Comparison of ENCODE assay signal across 19 cellular contexts in the genomic region with DNA sequence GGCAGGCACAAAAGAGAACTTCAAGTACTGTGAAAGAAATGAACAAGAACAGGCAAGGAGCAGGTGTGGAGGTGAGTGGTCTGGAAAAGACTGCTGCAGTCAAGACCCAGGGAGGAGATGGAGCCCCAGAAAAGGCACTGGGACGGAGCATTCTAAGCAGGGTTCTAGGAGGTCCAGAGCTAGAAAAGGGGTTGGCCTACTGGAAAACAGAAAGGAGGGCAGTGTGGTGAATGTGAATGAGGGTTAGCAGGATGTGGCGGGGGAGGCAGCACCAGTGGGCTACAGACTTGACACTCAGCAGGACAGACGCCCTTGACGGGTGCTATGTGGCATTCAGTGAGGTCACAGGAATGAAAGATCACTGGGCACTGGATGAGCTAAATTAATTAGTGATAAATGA.
DNase-seq lines count a peak whose midpoint lies in the region; ATAC-seq and TF ChIP-seq lines count a peak whose summit lies in the region.
"Had no signal": no experiment of that assay in that cellular context is flagged by ENCODE, and none has a peak within 500 bp of the region (broad histone marks: within the 10 kb centered on the region; RNA-seq: fewer than 3 reads in every experiment).

No MANE protein-coding gene starts in this region.

- H3K9ac ChIP-seq in adipocyte (ENCODE audit: low read length) (peak overlapping the region; percentile 88), smooth muscle cell (ENCODE audit: low read depth) (no peak overlapping the region)
- H3K9ac ChIP-seq: GM23248 had no signal

- peaks cover 7% of the 10 kb centered on the region for H3K27me3 Mint-ChIP-seq in activated naive CD4-positive, alpha-beta T cell treated with anti-CD3 and anti-CD28 coated beads, Interleukin-2, amount 50 U/mL, for 24 hours
- H3K27me3 Mint-ChIP-seq in CD4-positive, alpha-beta memory T cell, result peaks cover 13 to 15% of the 10 kb centered on the region in 2 donors

- peaks cover 63% of the 10 kb centered on the region for H4K20me1 ChIP-seq in smooth muscle cell (ENCODE audit: low read depth)

- peak overlapping the region; percentile 49 for H3K27ac ChIP-seq in mesodermal cell (ENCODE audit: low read depth, low read length, severe bottlenecking)
- H3K27ac ChIP-seq in smooth muscle cell (ENCODE audit: low read depth), result peak overlapping the region; percentile 55
- no peak overlapping the region for H3K27ac ChIP-seq in CD4-positive, alpha-beta memory T cell (ENCODE audit: low read depth, low read length)
- H3K27ac ChIP-seq: 22Rv1 had no signal

- H3K9me3 Mint-ChIP-seq in activated naive CD4-positive, alpha-beta T cell treated with anti-CD3 and anti-CD28 coated beads, Interleukin-2, amount 50 U/mL, for 24 hours, result no peaks in the 10 kb centered on the region
- H3K9me3 Mint-ChIP-seq in activated naive CD4-positive, alpha-beta T cell treated with anti-CD3 and anti-CD28 coated beads, Interleukin-2, amount 50 U/mL, for 72 hours, result no peaks in the 10 kb centered on the region
- H3K9me3 Mint-ChIP-seq in CD4-positive, alpha-beta memory T cell, result no peaks in the 10 kb centered on the region
- H3K9me3 Mint-ChIP-seq: CD8-positive, alpha-beta memory T cell had no signal

- H3K36me3 ChIP-seq in adipocyte (ENCODE audit: control insufficient read depth, insufficient read depth, low read length, severe bottlenecking) (peaks cover 42% of the 10 kb centered on the region), mesodermal cell (ENCODE audit: control insufficient read depth, insufficient read depth, low read length) (peaks cover 60% of the 10 kb centered on the region), smooth muscle cell (ENCODE audit: low read depth) (peaks cover 2% of the 10 kb centered on the region)
- no peaks in the 10 kb centered on the region for H3K36me3 ChIP-seq in CD4-positive, alpha-beta memory T cell (ENCODE audit: insufficient read depth, low read length)

- WGBS in mesodermal cell (ENCODE audit: insufficient coverage in 2 of 2), 2 experiments, result 83 to 91% methylated on average over 2 to 4 of the region's 4 CpGs
- WGBS in smooth muscle cell (ENCODE audit: low lambda C conversion rate), result 91% methylated on average over 4 of the region's 4 CpGs

- H3K4me3 ChIP-seq in adipocyte (ENCODE audit: low read length) (no peak overlapping the region), mesodermal cell (ENCODE audit: extremely low read depth, insufficient read depth, low read length, poor library complexity, severe bottlenecking) (no peak overlapping the region), smooth muscle cell (no peak overlapping the region)
- no peak overlapping the region for H3K4me3 ChIP-seq in CD4-positive, alpha-beta memory T cell (ENCODE audit: low read length in 2 of 2)
- H3K4me3 ChIP-seq: GM12878, GM23248 had no signal

- H3K27ac Mint-ChIP-seq in activated naive CD4-positive, alpha-beta T cell treated with anti-CD3 and anti-CD28 coated beads, Interleukin-2, amount 50 U/mL, for 24 hours, result peak overlapping the region; percentile 52
- no peak overlapping the region for H3K27ac Mint-ChIP-seq in activated naive CD4-positive, alpha-beta T cell treated with anti-CD3 and anti-CD28 coated beads, Interleukin-2, amount 50 U/mL, for 72 hours
- H3K27ac Mint-ChIP-seq in CD4-positive, alpha-beta memory T cell, result no peak overlapping the region

- ATAC-seq in activated naive CD4-positive, alpha-beta T cell treated with anti-CD3 and anti-CD28 coated beads, Interleukin-2, amount 50 U/mL, for 72 hours, result no peak
- no peak for ATAC-seq in HG03135 (IDR thresholded peaks at IDR 0.05; ENCODE audit: unreplicated experiment)
- ATAC-seq: GM12878, Right ventricle myocardium inferior had no signal

- intact Hi-C loops in CD4-positive, alpha-beta memory T cell (cut with micrococcal nuclease), result no loop called here

- peaks cover 12% of the 10 kb centered on the region for H3K79me2 ChIP-seq in smooth muscle cell (ENCODE audit: low read depth)

- H3K4me2 ChIP-seq in smooth muscle cell, result no peak overlapping the region

- POLR2A ChIA-PET in CD4-positive, alpha-beta memory T cell (lab: Charles Lee; ENCODE audit: partially characterized antibody), result no interaction called here

- H3K9me3 ChIP-seq in adipocyte (ENCODE audit: control insufficient read depth, low read length) (no peaks in the 10 kb centered on the region), mesodermal cell (ENCODE audit: control insufficient read depth, low read length) (no peaks in the 10 kb centered on the region), smooth muscle cell (replicated peaks; ENCODE audit: low read depth) (no peaks in the 10 kb centered on the region)
- H3K9me3 ChIP-seq in CD4-positive, alpha-beta memory T cell (ENCODE audit: control insufficient read depth in 1 of 2, low read length in 2 of 2), result no peaks in the 10 kb centered on the region

- peaks cover 54% of the 10 kb centered on the region for H3F3A ChIP-seq in smooth muscle cell (ENCODE audit: low read depth)

- CTCF ChIA-PET in CD4-positive, alpha-beta memory T cell (lab: Charles Lee; ENCODE audit: partially characterized antibody), result interaction anchor here (1.1 to 5.0 kb wide), 3 partner anchors 12 to 232 kb away, joined by 3 to 54 read pairs (median 34); no protein-coding TSS in a partner anchor

- no peak overlapping the region for H3K4me3 Mint-ChIP-seq in activated naive CD4-positive, alpha-beta T cell treated with anti-CD3 and anti-CD28 coated beads, Interleukin-2, amount 50 U/mL, for 24 hours
- no peak overlapping the region for H3K4me3 Mint-ChIP-seq in CD4-positive, alpha-beta memory T cell
- H3K4me3 Mint-ChIP-seq: CD8-positive, alpha-beta memory T cell had no signal

- TF ChIP-seq CTCF in smooth muscle cell (IDR thresholded peaks at IDR 0.05; ENCODE audit: borderline replicate concordance, insufficient read depth, poor library complexity, severe bottlenecking), result no peak

- no peaks in the 10 kb centered on the region for H3K4me1 Mint-ChIP-seq in activated naive CD4-positive, alpha-beta T cell treated with anti-CD3 and anti-CD28 coated beads, Interleukin-2, amount 50 U/mL, for 24 hours
- peaks cover 0 to 1% (median 0%) of the 10 kb centered on the region in 4 donors for H3K4me1 Mint-ChIP-seq in CD4-positive, alpha-beta memory T cell

- H3K4me1 ChIP-seq in adipocyte (ENCODE audit: control insufficient read depth, insufficient read depth, low read length), result peaks cover 40% of the 10 kb centered on the region
- H3K4me1 ChIP-seq in mesodermal cell (ENCODE audit: control insufficient read depth, insufficient read depth, low read length, poor library complexity, severe bottlenecking), result peaks cover 40% of the 10 kb centered on the region
- H3K4me1 ChIP-seq in smooth muscle cell (ENCODE audit: low read depth), result peaks cover 3% of the 10 kb centered on the region
- no peaks in the 10 kb centered on the region for H3K4me1 ChIP-seq in CD4-positive, alpha-beta memory T cell (ENCODE audit: insufficient read depth, low read length)

- H2AFZ ChIP-seq in smooth muscle cell (ENCODE audit: low read depth), result no peak overlapping the region
- H2AFZ ChIP-seq: GM23248 had no signal

- DNase-seq in activated naive CD4-positive, alpha-beta T cell treated with anti-CD3 and anti-CD28 coated beads, Interleukin-2, amount 50 U/mL, for 72 hours (ENCODE audit: low spot score in 2 of 2), result no peak
- DNase-seq in adipocyte (ENCODE audit: low read depth) (no peak), smooth muscle cell (lab: John Stamatoyannopoulos, UW; ENCODE audit: unreplicated experiment) (no peak), NOMO-1 (lab: John Stamatoyannopoulos, UW; ENCODE audit: unreplicated experiment in 2 of 2) (no peak)
- no peak for DNase-seq in CD4-positive, alpha-beta memory T cell
- DNase-seq: CD8-positive, alpha-beta memory T cell; DND-41; GDM1; GM23248; KG1; NCI-H1092; NCI-H2081 treated with DMSO at 0.1 percent for 48 hours; NCI-H524 had no signal

- no peaks in the 10 kb centered on the region for H3K36me3 Mint-ChIP-seq in activated naive CD4-positive, alpha-beta T cell treated with anti-CD3 and anti-CD28 coated beads, Interleukin-2, amount 50 U/mL, for 24 hours
- no peaks in the 10 kb centered on the region for H3K36me3 Mint-ChIP-seq in activated naive CD4-positive, alpha-beta T cell treated with anti-CD3 and anti-CD28 coated beads, Interleukin-2, amount 50 U/mL, for 72 hours
- no peaks in the 10 kb centered on the region for H3K36me3 Mint-ChIP-seq in CD4-positive, alpha-beta memory T cell

- H3K27me3 ChIP-seq in adipocyte (replicated peaks; ENCODE audit: control insufficient read depth, insufficient read depth, low read length) (no peaks in the 10 kb centered on the region), smooth muscle cell (ENCODE audit: low read depth) (no peaks in the 10 kb centered on the region)
- no peaks in the 10 kb centered on the region for H3K27me3 ChIP-seq in CD4-positive, alpha-beta memory T cell (ENCODE audit: insufficient read depth, low read length)
